8 cellular contexts compared by ENCODE assay signal in genomic region chr10:44959243-44960097, GRCh38. TPM values are rescaled to one million over a fixed set of nuclear protein-coding genes. Genes with fewer than 3 reads are reported as not detected.
DNase-seq lines count a peak whose midpoint lies in the region; ATAC-seq, FAIRE-seq and TF ChIP-seq lines count a peak whose summit lies in the region.

Gene RASSF4 (plus strand): TSS chr10:44959802. CDS start chr10:44970203, 10,401 bp downstream.

- peak; percentile 84 for TF ChIP-seq POLR2A in esophagus muscularis mucosa (IDR thresholded peaks at IDR 0.05; ENCODE audit: low read depth)

- peaks cover 9% of the 10 kb centered on the region for H3K36me3 Mint-ChIP-seq in activated T-cell treated with anti-CD3 and anti-CD28 coated beads, Interleukin-2, amount 50 U/mL, for 4 hours (ENCODE audit: insufficient read depth)

- peaks cover 0 to 13% (median 4%) of the 10 kb centered on the region in 4 donors for H3K36me3 ChIP-seq in esophagus muscularis mucosa

- peak within 1 kb of the TSS; percentile 83 for H3K4me3 Mint-ChIP-seq in activated T-cell treated with anti-CD3 and anti-CD28 coated beads, Interleukin-2, amount 50 U/mL, for 4 hours

- no peaks in the 10 kb centered on the region for H3K27me3 Mint-ChIP-seq in activated T-cell treated with anti-CD3 and anti-CD28 coated beads, Interleukin-2, amount 50 U/mL, for 4 hours (ENCODE audit: low read depth)

- peak within 1 kb of the TSS; percentile 87 to 93 (median 90) for H3K27ac ChIP-seq in esophagus muscularis mucosa (replicated peaks in 1 of 4)

- DNase-seq in D721Med (ENCODE audit: insufficient read length, low spot score), result peak; percentile 94
- DNase-seq in HUDEP-2 (lab: John Stamatoyannopoulos, UW; ENCODE audit: unreplicated experiment in 76 of 76), result peak in 75 of 76 experiments; percentile 22 to 84 (median 58)
- peak; percentile 92 for DNase-seq in OCI-M1 (lab: John Stamatoyannopoulos, UW)
- peak; percentile 90 for DNase-seq in activated T-cell treated with anti-CD3 and anti-CD28 coated beads, Interleukin-2, amount 50 U/mL, for 4 hours
- peak; percentile 98 for DNase-seq in esophagus muscularis mucosa (ENCODE audit: extremely low spot score)
- peak; percentile 95 for DNase-seq in myocyte (ENCODE audit: low read depth)
- DNase-seq in stimulated activated CD8-positive, alpha-beta memory T cell treated with anti-CD3 and anti-CD28 coated beads, Interleukin-7, amount 100 ng/mL, for 48 hours (ENCODE audit: extremely low read depth in 1 of 2, low read depth in 1 of 2), result peak; percentile 79 to 87

- no peaks in the 10 kb centered on the region for H3K27me3 ChIP-seq in esophagus muscularis mucosa

- peaks cover 3% of the 10 kb centered on the region for H3K9me3 Mint-ChIP-seq in activated T-cell treated with anti-CD3 and anti-CD28 coated beads, Interleukin-2, amount 50 U/mL, for 4 hours

- WGBS in esophagus muscularis mucosa, result 0% methylated on average over 12 of the region's 74 CpGs

- peak within 1 kb of the TSS; percentile 72 to 83 (median 72) for H3K4me3 ChIP-seq in esophagus muscularis mucosa

- no peak for FAIRE-seq in D721Med (lab: Jason Lieb, UNC)

- TF ChIP-seq CTCF in D721Med (IDR thresholded peaks at IDR 0.05; ENCODE audit: insufficient read depth, missing control alignments) (no peak), esophagus muscularis mucosa (IDR thresholded peaks at IDR 0.05) (peak in 1 of 3 experiments; percentile 10)

- intact Hi-C loops in esophagus muscularis mucosa (cut with DNase I), result no loop called here

- peak; percentile 98 for ATAC-seq in GM21381 (IDR thresholded peaks at IDR 0.05; ENCODE audit: unreplicated experiment)
- ATAC-seq in activated T-cell treated with anti-CD3 and anti-CD28 coated beads, Interleukin-2, amount 50 U/mL, for 4 hours, result peak; percentile 100

- H3K9me3 ChIP-seq in esophagus muscularis mucosa, result no peaks in the 10 kb centered on the region

- peaks cover 24% of the 10 kb centered on the region for H3K4me1 Mint-ChIP-seq in activated T-cell treated with anti-CD3 and anti-CD28 coated beads, Interleukin-2, amount 50 U/mL, for 4 hours (ENCODE audit: low read depth)

- TF ChIP-seq EP300 in esophagus muscularis mucosa (IDR thresholded peaks at IDR 0.05), result no peak

- H3K4me1 ChIP-seq in esophagus muscularis mucosa, result peaks cover 51 to 69% (median 66%) of the 10 kb centered on the region in 4 donors

RNA-seq across cellular contexts. Expression of gene RASSF4, which starts in this region (rescaled TPM):
- under 1 TPM; 0.28 to 0.61 (median 0.33) TPM for total RNA-seq in activated T-cell treated with anti-CD3 and anti-CD28 coated beads, Interleukin-2, amount 50 U/mL, for 4 hours
- total RNA-seq in esophagus muscularis mucosa (10 to 100 TPM; 27.6 to 41.5 (median 32.7) TPM), myocyte (608 and 1,159 TPM in 2 replicates)
- 413 TPM for polyA plus RNA-seq in myocyte (2012)

Comparison
In these comparisons a context has a peak if more than half of its experiments do, and no peak if none do; other contexts are left out.
1. Peak in every context shown above with its lines: DNase-seq, ATAC-seq, H3K4me3 ChIP-seq and H3K27ac ChIP-seq.
2. RNA of gene RASSF4 (total RNA-seq): 608 to 1,159 TPM in myocyte and 27.6 to 41.5 TPM in esophagus muscularis mucosa; 0.28 to 0.61 TPM in activated T-cell treated with anti-CD3 and anti-CD28 coated beads, Interleukin-2, amount 50 U/mL, for 4 hours; every median in the first group is over 10 times any median in the second.
3. RNA of gene RASSF4 (total RNA-seq): 608 to 1,159 TPM in myocyte; 27.6 to 41.5 TPM in esophagus muscularis mucosa; every median in the first group is over 10 times any median in the second.
4. Peak in DNase-seq and ATAC-seq in activated T-cell treated with anti-CD3 and anti-CD28 coated beads, Interleukin-2, amount 50 U/mL, for 4 hours; RNA of the gene not detected or under 1 TPM.